In the genomic region with DNA sequence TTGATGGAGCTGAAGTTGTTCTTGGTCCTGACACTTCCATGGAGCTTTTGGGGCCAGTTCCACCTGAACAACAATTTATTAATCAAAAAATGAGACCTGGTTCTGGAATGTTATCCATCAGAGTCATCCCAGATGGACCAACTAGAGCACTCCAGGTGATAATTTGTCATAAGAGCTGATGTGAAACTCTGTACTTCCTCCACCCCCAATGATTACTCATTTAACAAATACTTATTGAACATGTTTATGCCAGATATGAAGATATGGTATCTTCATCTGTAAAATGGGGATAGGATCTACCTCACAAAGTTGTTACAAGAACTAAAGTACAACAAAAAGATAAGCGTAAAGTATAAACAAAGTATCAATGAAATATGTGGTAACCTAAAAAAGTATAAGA, we compare ENCODE assay signal across 18 cellular contexts.
"Had no signal": no experiment of that assay in that cellular context is flagged by ENCODE, and none has a peak within 500 bp of the region (broad histone marks: within the 10 kb centered on the region; RNA-seq: fewer than 3 reads in every experiment).

No MANE protein-coding gene starts in this region.

- H3K9me3 ChIP-seq: suprapubic skin had no signal

- FAIRE-seq: TTC549 had no signal

- H3K27me3 Mint-ChIP-seq: activated CD8-positive, alpha-beta memory T cell treated with anti-CD3 and anti-CD28 coated beads, Interleukin-2, amount 10 ng/mL, durations not matched to agents 7 days and 5 days; activated T-cell treated with anti-CD3 and anti-CD28 coated beads, Interleukin-2, amount 50 U/mL, for 24 hours had no signal

- DNase-seq: activated CD8-positive, alpha-beta memory T cell treated with anti-CD3 and anti-CD28 coated beads, Interleukin-2, amount 10 ng/mL, durations not matched to agents 7 days and 5 days; activated gamma-delta T cell; activated T-cell treated with anti-CD3 and anti-CD28 coated beads, Interleukin-2, amount 50 U/mL, for 24 hours; central memory CD4-positive, alpha-beta T cell; dermis blood vessel endothelial cell; endodermal cell; mucosa of descending colon; natural killer cell; nucleus accumbens; stimulated activated CD4-positive, alpha-beta T cell treated with anti-CD3 and anti-CD28 coated beads, Interleukin-12 subunit alpha, Interleukin-12 subunit beta, amount 100 ng/mL, for 4 hours; stimulated activated naive CD8-positive, alpha-beta T cell treated with anti-CD3 and anti-CD28 coated beads, Interleukin-15, Interleukin-2, amounts not matched to agents 100 U/mL and 50 U/mL, for 24 hours; upper lobe of left lung had no signal

- H3K27ac ChIP-seq: esophagus muscularis mucosa, suprapubic skin, upper lobe of left lung had no signal

- ATAC-seq: activated CD4-positive, CD25-positive, alpha-beta regulatory T cell treated with anti-CD3 and anti-CD28 coated beads, Interleukin-2, amount 50 U/mL, for 24 hours; activated CD8-positive, alpha-beta memory T cell treated with anti-CD3 and anti-CD28 coated beads, Interleukin-2, amount 10 ng/mL, durations not matched to agents 7 days and 5 days; mucosa of descending colon; natural killer cell; SK-N-SH treated with all-trans-retinoic acid at 6 μM for 48 hours; stimulated activated naive CD8-positive, alpha-beta T cell treated with anti-CD3 and anti-CD28 coated beads, Interleukin-15, Interleukin-2, amounts not matched to agents 100 U/mL and 50 U/mL, for 24 hours had no signal

- H3K27me3 ChIP-seq: esophagus muscularis mucosa, suprapubic skin, upper lobe of left lung had no signal

- H3K4me3 Mint-ChIP-seq: activated CD8-positive, alpha-beta memory T cell treated with anti-CD3 and anti-CD28 coated beads, Interleukin-2, amount 10 ng/mL, durations not matched to agents 7 days and 5 days; activated T-cell treated with anti-CD3 and anti-CD28 coated beads, Interleukin-2, amount 50 U/mL, for 24 hours; endodermal cell; natural killer cell; T-helper 1 cell treated with Interleukin-12 subunit alpha and Interleukin-12 subunit beta and Interleukin-4 antibody, amounts not matched to agents 30 μg/mL and 1 μg/mL, for 36 hours had no signal

- H3K4me3 ChIP-seq: esophagus muscularis mucosa, mucosa of descending colon, suprapubic skin, upper lobe of left lung had no signal

- H3K27ac Mint-ChIP-seq: activated CD8-positive, alpha-beta memory T cell treated with anti-CD3 and anti-CD28 coated beads, Interleukin-2, amount 10 ng/mL, durations not matched to agents 7 days and 5 days; activated T-cell treated with anti-CD3 and anti-CD28 coated beads, Interleukin-2, amount 50 U/mL, for 24 hours; endodermal cell; natural killer cell; T-helper 1 cell treated with Interleukin-12 subunit alpha and Interleukin-12 subunit beta and Interleukin-4 antibody, amounts not matched to agents 30 μg/mL and 1 μg/mL, for 36 hours had no signal
